In the genomic region with DNA sequence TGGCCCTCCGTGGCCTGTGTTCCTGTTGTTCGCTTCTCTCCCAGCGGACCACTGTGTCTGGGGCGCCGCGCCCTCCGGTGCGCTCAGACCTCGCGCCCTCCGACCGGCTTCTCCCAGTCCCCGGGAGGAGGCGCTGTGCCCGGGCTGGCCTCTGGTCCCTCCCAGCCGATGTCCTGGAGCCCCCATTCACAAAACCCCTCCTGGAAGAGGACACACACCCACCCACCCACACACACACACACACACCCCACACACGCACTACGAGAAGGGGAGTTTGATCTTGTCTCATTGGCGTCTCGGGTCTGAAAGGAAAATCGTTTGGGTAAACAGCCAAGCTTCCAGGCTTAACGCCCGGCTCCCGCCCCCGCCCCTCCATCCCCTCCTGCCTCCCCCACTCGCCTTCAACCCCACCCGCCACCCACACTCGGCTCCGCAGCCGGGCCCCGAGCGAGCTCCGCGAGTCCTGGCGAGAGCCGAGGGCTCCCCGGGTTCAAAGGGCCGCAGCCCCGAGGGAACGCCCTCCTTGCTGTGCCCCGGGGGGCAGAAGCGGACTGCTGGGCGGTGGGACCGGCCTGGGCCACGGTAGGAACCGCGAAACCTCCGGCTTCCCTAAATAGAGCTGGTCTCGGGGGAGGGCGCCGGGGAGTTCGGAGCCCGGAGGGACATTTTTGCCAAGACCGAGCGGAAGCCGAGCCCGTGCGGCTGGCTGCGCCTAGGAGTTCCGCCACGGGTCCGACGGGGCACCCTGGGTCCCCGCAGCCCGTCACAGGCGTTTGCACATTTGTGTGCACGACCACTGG, we compare ENCODE assay signal across 8 cellular contexts. TPM values are rescaled to one million over a fixed set of nuclear protein-coding genes. Genes with fewer than 3 reads are reported as not detected.
DNase-seq lines count a peak whose midpoint lies in the region; ATAC-seq, FAIRE-seq and TF ChIP-seq lines count a peak whose summit lies in the region.

No MANE protein-coding gene starts in this region.

- TF ChIP-seq RAD21 in HepG2 (CRISPR knock-in tag; IDR thresholded peaks at IDR 0.05) = no peak

- H2AFZ ChIP-seq in HepG2 (ENCODE audit: low read length) = no peak overlapping the region

- H3K27ac ChIP-seq in HUES6 (ENCODE audit: low read depth, low read length) (no peak overlapping the region), colonic mucosa (peak overlapping the region; percentile 63), HepG2 (ENCODE audit: extremely low read length, insufficient read depth, low read length) (no peak overlapping the region), tibial artery (peak overlapping the region; percentile 97 to 99)

- H3K4me3 ChIP-seq in HUES6 (ENCODE audit: low read depth, low read length) (peak overlapping the region; percentile 62), colonic mucosa (peak overlapping the region; percentile 31), HepG2 (replicated peaks in 1 of 3; ENCODE audit: insufficient read depth in 1 of 3, low read depth in 2 of 3, low read length in 3 of 3) (peak overlapping the region; percentile 73 to 83 (median 81)), tibial artery (peak overlapping the region; percentile 58 to 72)

- no TSS peak for BruUV-seq in HepG2 (replicated peaks; lab: Mats Ljungman, UMichigan)

- in situ Hi-C loops in HepG2 (cut with HindIII; ENCODE audit: extremely low pct_ligation_motif_present, low pct_unique_long_range_greater_than_20kb) = loop anchor here (25.0 kb wide), 1 partner anchor 1408 kb away; no protein-coding TSS in a partner anchor

- no peaks in the 10 kb centered on the region for H4K20me1 ChIP-seq in HepG2 (ENCODE audit: insufficient read depth, low read length)

- POLR2A ChIA-PET in HepG2 (lab: Yijun Ruan, JAX) = interaction anchor here (0.7 to 4.0 kb wide), 6 partner anchors 13 to 27 kb away, joined by 3 to 23 read pairs (median 5); a partner anchor contains a TSS

- peak; percentile 60 for ATAC-seq in HepG2
- no peak for ATAC-seq in GM18517 (IDR thresholded peaks at IDR 0.05; ENCODE audit: unreplicated experiment)

- TF ChIP-seq EP300 in HepG2 (IDR thresholded peaks at IDR 0.05; ENCODE audit: low read depth in 2 of 2, low read length in 2 of 2) (no peak), HepG2 (CRISPR knock-in tag; IDR thresholded peaks at IDR 0.05; ENCODE audit: borderline replicate concordance) (no peak)

- no peak for FAIRE-seq in HepG2 (lab: Jason Lieb, UNC)

- no peak for TF ChIP-seq POLR2A in HepG2 (IDR thresholded peaks at IDR 0.05; ENCODE audit: insufficient read depth in 1 of 2, low read depth in 2 of 2, low read length in 2 of 2)

- intact Hi-C loops in colonic mucosa (cut with DNase I) = loop anchor here (10.0 kb wide), 1 partner anchor 1401 kb away; no protein-coding TSS in a partner anchor
- intact Hi-C loops in HepG2 (cut with micrococcal nuclease; ENCODE audit: unreplicated experiment) = loop anchor here (2.0 to 10.0 kb wide), 3 partner anchors 15 to 439 kb away; no protein-coding TSS in a partner anchor
- intact Hi-C loops in tibial artery (cut with DNase I; ENCODE audit: low total_unique reads) = loop anchor here (10.0 kb wide), 1 partner anchor 1679 kb away; no protein-coding TSS in a partner anchor

- H3K4me1 ChIP-seq in HUES6 (ENCODE audit: control insufficient read depth, insufficient read depth, low read length) (peaks cover 31% of the 10 kb centered on the region), colonic mucosa (peaks cover 4% of the 10 kb centered on the region), HepG2 (ENCODE audit: insufficient read depth, low read length) (peaks cover 26% of the 10 kb centered on the region), tibial artery (peaks cover 0 to 83% (median 39%) of the 10 kb centered on the region in 4 donors)

- no peak for TF ChIP-seq CTCF in colonic mucosa (IDR thresholded peaks at IDR 0.05)
- peak; percentile 60 for TF ChIP-seq CTCF in HepG2 (CRISPR knock-in tag; IDR thresholded peaks at IDR 0.05)
- TF ChIP-seq CTCF in tibial artery (IDR thresholded peaks at IDR 0.05) = peak; percentile 33 to 49

- H3K9me3 ChIP-seq in HUES6 (ENCODE audit: control insufficient read depth, insufficient read depth, low read depth, low read length) (no peaks in the 10 kb centered on the region), colonic mucosa (no peaks in the 10 kb centered on the region), HepG2 (ENCODE audit: low read length) (no peaks in the 10 kb centered on the region), tibial artery (no peaks in the 10 kb centered on the region)

- no peak overlapping the region for H3K9ac ChIP-seq in HUES6 (ENCODE audit: low read length)
- H3K9ac ChIP-seq in colonic mucosa (ENCODE audit: low read depth in 2 of 2, low read length in 2 of 2) = peak overlapping the region; percentile 29 to 62
- H3K9ac ChIP-seq in HepG2 (ENCODE audit: insufficient read depth, low read depth, low read length) = peak overlapping the region; percentile 60

- no peaks in the 10 kb centered on the region for H3K36me3 ChIP-seq in HUES6 (ENCODE audit: control insufficient read depth, insufficient read depth, low read length)
- H3K36me3 ChIP-seq in colonic mucosa = no peaks in the 10 kb centered on the region
- no peaks in the 10 kb centered on the region for H3K36me3 ChIP-seq in HepG2 (replicated peaks in 1 of 2; ENCODE audit: control insufficient read depth in 1 of 2, insufficient read depth in 2 of 2, low read length in 2 of 2)
- H3K36me3 ChIP-seq in tibial artery = no peaks in the 10 kb centered on the region

- WGBS in HepG2 (ENCODE audit: low lambda C conversion rate) = 16% methylated on average over 18 of the region's 67 CpGs

- no peaks in the 10 kb centered on the region for H3K79me2 ChIP-seq in HepG2 (ENCODE audit: insufficient read depth, low read length)

- CTCF ChIA-PET in HepG2 (lab: Yijun Ruan, JAX; ENCODE audit: low intra/inter-chr PET ratio, low total read pairs) = no interaction called here

- H3K4me2 ChIP-seq in HepG2 (ENCODE audit: low read depth, low read length) = peak overlapping the region; percentile 81

- no peak for DNase-seq in colonic mucosa
- DNase-seq in HepG2 (ENCODE audit: low spot score) = no peak
- peak; percentile 56 to 81 for DNase-seq in tibial artery
- DNase-seq in stimulated activated CD4-positive, alpha-beta T cell treated with anti-CD3 and anti-CD28 coated beads, Interleukin-1b, Interleukin-23, amount 100 ng/mL, for 48 hours = no peak
- DNase-seq in GM19240 (ENCODE audit: insufficient read length, low spot score) = no peak
- DNase-seq in GF-D8 (lab: John Stamatoyannopoulos, UW) = no peak

- H3K27me3 ChIP-seq in HUES6 (ENCODE audit: control insufficient read depth, insufficient read depth, low read length) = peaks cover 100% of the 10 kb centered on the region
- H3K27me3 ChIP-seq in colonic mucosa = peaks cover 28% of the 10 kb centered on the region
- no peaks in the 10 kb centered on the region; a peak in 1 of 5 replicates for H3K27me3 ChIP-seq in HepG2 (ENCODE audit: control insufficient read depth in 1 of 2, insufficient read depth in 2 of 2, low read length in 2 of 2)
- no peaks in the 10 kb centered on the region for H3K27me3 ChIP-seq in tibial artery

TF ChIP-seq in HepG2, 621 proteins besides CTCF, POLR2A, EP300 and RAD21 (continues in another document):
- TF ChIP-seq KDM2A (CRISPR knock-in tag; IDR thresholded peaks at IDR 0.05; ENCODE audit: borderline replicate concordance, low read depth) (peak; percentile 76), HDAC2 (CRISPR knock-in tag; IDR thresholded peaks at IDR 0.05) (peak; percentile 24; the same call in 1 of the 2 replicates), ZBTB1 (CRISPR knock-in tag; IDR thresholded peaks at IDR 0.05; ENCODE audit: borderline replicate concordance) (no peak), ZNF605 (CRISPR knock-in tag; IDR thresholded peaks at IDR 0.05) (no peak), HNRNPH1 (optimal IDR thresholded peaks at IDR 0.05; ENCODE audit: low read depth, low read length) (no peak), HNRNPK (IDR thresholded peaks at IDR 0.05; ENCODE audit: low read depth, low read length, poor library complexity, severe bottlenecking) (peak; percentile 22), RNF2 (conservative IDR thresholded peaks at IDR 0.05; ENCODE audit: low read depth) (0 out of 2 replicates have a peak, but pooled peaks have one; percentile 38), ZMAT3 (CRISPR knock-in tag; conservative IDR thresholded peaks at IDR 0.05) (no peak), SPEN (CRISPR knock-in tag; IDR thresholded peaks at IDR 0.05; ENCODE audit: low read depth) (0 out of 2 replicates have a peak, but pooled peaks have one; percentile 35), JUNB (CRISPR knock-in tag; IDR thresholded peaks at IDR 0.05; ENCODE audit: borderline replicate concordance) (no peak), AGO2 (optimal IDR thresholded peaks at IDR 0.05; ENCODE audit: low read depth, low read length) (peak; percentile 68), DNMT3B (CRISPR knock-in tag; conservative IDR thresholded peaks at IDR 0.05) (no peak), HNF4A (CRISPR knock-in tag; IDR thresholded peaks at IDR 0.05) (0 out of 2 replicates have a peak, but pooled peaks have one; percentile 18), IRF2 (CRISPR knock-in tag; IDR thresholded peaks at IDR 0.05) (0 out of 2 replicates have a peak, but pooled peaks have one; percentile 8)

RNA-seq across cellular contexts. Expression of a gene that starts 23.6 kb away (rescaled TPM):
- total RNA-seq in colonic mucosa (10 to 100 TPM; 25.7 to 35.0 TPM), HepG2 (2016; rRNA removed; fragmentation: Illumina TruSeq; extraction: Trizol) (3.5 and 5.0 TPM in 2 replicates)
- 0.61 and 0.79 TPM in 2 replicates for total RNA-seq in HepG2 (2016; cell fraction: cytosol; rRNA removed; fragmentation: Illumina TruSeq; extraction: Trizol; ENCODE audit: low read depth)
- total RNA-seq in HepG2 (2016; cell fraction: insoluble cytoplasmic fraction; rRNA removed; fragmentation: Illumina TruSeq; extraction: Trizol) = 3.8 and 4.3 TPM in 2 replicates
- 2.4 and 2.8 TPM in 2 replicates for total RNA-seq in HepG2 (2016; cell fraction: membrane; rRNA removed; fragmentation: Illumina TruSeq; extraction: Trizol)
- 8.2 and 8.4 TPM in 2 replicates for total RNA-seq in HepG2 (2016; cell fraction: nucleus; rRNA removed; fragmentation: Illumina TruSeq; extraction: Trizol)
- polyA plus RNA-seq in HepG2 (2011; rRNA removed) = 4.0 and 4.7 TPM in 2 replicates
- polyA plus RNA-seq in HepG2 (2011; cell fraction: cytosol; rRNA removed) = 3.5 and 3.6 TPM in 2 replicates
- 13.5 and 15.0 TPM in 2 replicates for polyA plus RNA-seq in HepG2 (2011; cell fraction: nucleus; rRNA removed)
- polyA plus RNA-seq in HepG2 (2012) = 20.1 and 28.6 TPM in 2 replicates
- polyA plus RNA-seq in HepG2 (2016; cell fraction: cytosol; fragmentation: Illumina TruSeq; extraction: Trizol; ENCODE audit: low read depth) = 0.70 TPM in 2 replicates
- polyA plus RNA-seq in HepG2 (2016; cell fraction: insoluble cytoplasmic fraction; fragmentation: Illumina TruSeq; extraction: Trizol; ENCODE audit: low read depth) = 14.4 and 16.5 TPM in 2 replicates
- polyA plus RNA-seq in HepG2 (2016; cell fraction: membrane; fragmentation: Illumina TruSeq; extraction: Trizol; ENCODE audit: low read depth) = 3.3 and 3.6 TPM in 2 replicates
- 27.1 and 27.3 TPM in 2 replicates for polyA plus RNA-seq in HepG2 (2016; cell fraction: nucleus; fragmentation: Illumina TruSeq; extraction: Trizol; ENCODE audit: insufficient read depth, low read depth)
- 15.2 and 51.3 TPM in 2 replicates for polyA minus RNA-seq in HepG2 (2011; rRNA and poly(A)+ RNA removed; ENCODE audit: low replicate concordance)
- polyA minus RNA-seq in HepG2 (2011; cell fraction: cytosol; rRNA and poly(A)+ RNA removed) = 6.7 and 11.9 TPM in 2 replicates
- polyA minus RNA-seq in HepG2 (2011; cell fraction: nucleus; rRNA and poly(A)+ RNA removed) = 11.7 and 14.2 TPM in 2 replicates

Comparison
In these comparisons a context has a peak if more than half of its experiments do, and no peak if none do; other contexts are left out.
1. H3K27ac ChIP-seq: peak in colonic mucosa (single experiment) and tibial artery (2 of 2); none in HUES6 (single experiment) and HepG2 (single experiment).
2. H3K4me3 ChIP-seq: peak in every context shown above with its lines; median percentile 81 in HepG2; 65 in tibial artery; 62 in HUES6; 31 in colonic mucosa.
3. DNase-seq: peak in tibial artery (2 of 2); none in colonic mucosa (single experiment), HepG2 (single experiment), stimulated activated CD4-positive, alpha-beta T cell treated with anti-CD3 and anti-CD28 coated beads, Interleukin-1b, Interleukin-23, amount 100 ng/mL, for 48 hours (single experiment), GM19240 (single experiment) and GF-D8 (single experiment).